14 cellular contexts compared by ENCODE assay signal in the genomic region with DNA sequence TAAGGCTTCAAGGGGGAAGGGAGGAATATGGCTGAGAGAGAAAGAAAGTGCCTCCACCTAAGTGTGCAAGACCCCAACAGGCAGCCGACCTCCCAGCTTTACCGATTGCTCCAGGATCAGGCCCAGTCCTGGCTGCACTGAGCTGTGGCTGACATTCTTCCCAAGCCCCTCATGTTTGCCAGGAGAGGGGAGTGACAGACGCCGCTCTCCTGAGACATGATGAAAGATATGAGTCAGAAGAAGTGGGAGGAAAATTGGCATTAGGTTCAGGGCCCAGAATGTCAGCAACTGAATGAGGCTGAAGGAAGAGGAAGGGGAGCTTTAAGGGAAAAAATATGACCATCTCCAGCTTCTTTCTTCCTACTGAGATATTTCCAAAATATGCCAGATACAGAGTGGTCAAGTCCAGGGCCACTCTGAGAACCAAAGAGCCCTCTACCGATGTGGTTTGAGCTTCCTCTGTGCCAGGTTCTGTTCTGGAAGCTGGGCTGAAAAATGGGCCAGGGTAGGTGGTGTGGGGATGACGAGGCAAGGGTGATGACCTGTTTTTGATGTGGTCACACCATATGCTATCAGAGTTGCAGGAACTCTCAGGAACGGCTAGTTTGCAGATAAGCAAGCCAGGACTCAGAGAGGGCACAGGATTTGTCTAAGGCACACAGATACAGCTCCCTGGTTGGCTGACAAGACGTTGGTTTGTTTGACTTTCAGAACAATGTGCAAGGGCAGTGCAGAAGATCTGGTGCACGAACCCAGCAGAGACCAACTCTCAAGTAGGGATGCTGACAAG.
DNase-seq lines count a peak whose midpoint lies in the region; ATAC-seq, FAIRE-seq and TF ChIP-seq lines count a peak whose summit lies in the region.
"Had no signal": no experiment of that assay in that cellular context is flagged by ENCODE, and none has a peak within 500 bp of the region (broad histone marks: within the 10 kb centered on the region; RNA-seq: fewer than 3 reads in every experiment).

No MANE protein-coding gene starts in this region.

- peaks cover 2% of the 10 kb centered on the region for H3K4me1 ChIP-seq in foreskin keratinocyte
- H3K4me1 ChIP-seq: vagina had no signal

- peaks cover 38% of the 10 kb centered on the region for H3K27me3 ChIP-seq in foreskin keratinocyte
- H3K27me3 ChIP-seq: vagina had no signal

- FAIRE-seq in H54 (lab: Jason Lieb, UNC), result no peak

- TF ChIP-seq CTCF in RWPE1 (conservative IDR thresholded peaks at IDR 0.05; ENCODE audit: low read depth) (no peak), foreskin keratinocyte (conservative IDR thresholded peaks at IDR 0.05) (peak; percentile 3)

- TF ChIP-seq POLR2A in H54 (IDR thresholded peaks at IDR 0.05; ENCODE audit: low read depth, low read length), result no peak

- ATAC-seq in foreskin keratinocyte (peak; percentile 81), HG03095 (IDR thresholded peaks at IDR 0.05; ENCODE audit: unreplicated experiment) (no peak), HG02870 (IDR thresholded peaks at IDR 0.05; ENCODE audit: unreplicated experiment) (no peak)

- H3K27ac ChIP-seq in RWPE1, result peak overlapping the region; percentile 58
- H3K27ac ChIP-seq in foreskin keratinocyte, result no peak overlapping the region
- H3K27ac ChIP-seq: vagina, VCaP had no signal

- DNase-seq in H54 (ENCODE audit: insufficient read length, low spot score), result peak; percentile 57
- peak; percentile 87 for DNase-seq in RWPE1 (ENCODE audit: low spot score)
- DNase-seq in foreskin keratinocyte, result peak in 1 of 2 donors; percentile 25
- DNase-seq in skeletal muscle cell (ENCODE audit: low read depth), result peak; percentile 57
- no peak for DNase-seq in superior temporal gyrus (ENCODE audit: extremely low spot score)
- DNase-seq in posterior vena cava (ENCODE audit: low spot score), result no peak
- DNase-seq: Calu3, foreskin melanocyte, NCI-H2029 had no signal

- H3K4me3 ChIP-seq in skeletal muscle cell (ENCODE audit: low read depth, low read length), result no peak overlapping the region
- H3K4me3 ChIP-seq: lung, vagina had no signal

- POLR2A ChIA-PET in RWPE1 (lab: Yijun Ruan, JAX; ENCODE audit: low non-redundant PET), result no interaction called here

- CTCF ChIA-PET in RWPE1 (lab: Yijun Ruan, JAX), result interaction anchor here (0.6 kb wide), 2 partner anchors 23 to 126 kb away, joined by 3 to 4 read pairs; no protein-coding TSS in a partner anchor

- intact Hi-C loops in posterior vena cava (cut with DNase I), result no loop called here

Comparison
In these comparisons a context has a peak if more than half of its experiments do, and no peak if none do; other contexts are left out.
1. DNase-seq: peak in H54 (single experiment), RWPE1 (single experiment) and skeletal muscle cell (single experiment); none in superior temporal gyrus (single experiment) and posterior vena cava (single experiment).